ENCODE assay signal across 15 cellular contexts in genomic region chr20:17594443-17594842, GRCh38. TPM values are rescaled to one million over a fixed set of nuclear protein-coding genes. Genes with fewer than 3 reads are reported as not detected.
DNase-seq lines count a peak whose midpoint lies in the region; ATAC-seq, FAIRE-seq and TF ChIP-seq lines count a peak whose summit lies in the region.
"Had no signal": no experiment of that assay in that cellular context is flagged by ENCODE, and none has a peak within 500 bp of the region (broad histone marks: within the 10 kb centered on the region; RNA-seq: fewer than 3 reads in every experiment).

No MANE protein-coding gene starts in this region.

- no peaks in the 10 kb centered on the region for H3K9me3 Mint-ChIP-seq in activated T-helper 17 cell treated with anti-CD3 and anti-CD28 coated beads, Interleukin-2, amount 50 U/mL, for 72 hours
- H3K9me3 Mint-ChIP-seq: activated CD4-positive, alpha-beta T cell treated with anti-CD3 and anti-CD28 coated beads, Interleukin-2, amount 10 ng/mL, durations not matched to agents 7 days and 5 days had no signal

- H3K4me1 ChIP-seq in muscle layer of duodenum (ENCODE audit: control insufficient read depth in 1 of 2, insufficient read depth in 2 of 2, low read length in 2 of 2): peaks cover 4 to 79% of the 10 kb centered on the region in 2 donors

- no peaks in the 10 kb centered on the region for H3K36me3 ChIP-seq in muscle layer of duodenum (ENCODE audit: control insufficient read depth in 1 of 2, insufficient read depth in 2 of 2, low read length in 2 of 2)
- H3K36me3 ChIP-seq: neutrophil had no signal

- H3K27me3 Mint-ChIP-seq in activated T-helper 17 cell treated with anti-CD3 and anti-CD28 coated beads, Interleukin-2, amount 50 U/mL, for 72 hours: no peaks in the 10 kb centered on the region
- H3K27me3 Mint-ChIP-seq: activated CD4-positive, alpha-beta T cell treated with anti-CD3 and anti-CD28 coated beads, Interleukin-2, amount 10 ng/mL, durations not matched to agents 7 days and 5 days; activated naive CD8-positive, alpha-beta T cell treated with anti-CD3 and anti-CD28 coated beads, Interleukin-2, amount 10 ng/mL, durations not matched to agents 7 days and 5 days; CD4-positive, CD25-positive, alpha-beta regulatory T cell had no signal

- no peak overlapping the region for H3K4me3 Mint-ChIP-seq in activated T-helper 17 cell treated with anti-CD3 and anti-CD28 coated beads, Interleukin-2, amount 50 U/mL, for 72 hours
- H3K4me3 Mint-ChIP-seq: activated CD4-positive, alpha-beta T cell treated with anti-CD3 and anti-CD28 coated beads, Interleukin-2, amount 10 ng/mL, durations not matched to agents 7 days and 5 days; activated naive CD8-positive, alpha-beta T cell treated with anti-CD3 and anti-CD28 coated beads, Interleukin-2, amount 10 ng/mL, durations not matched to agents 7 days and 5 days; CD4-positive, CD25-positive, alpha-beta regulatory T cell had no signal

- intact Hi-C loops in sciatic nerve (cut with DNase I): no loop called here

- H3K4me1 Mint-ChIP-seq in activated T-helper 17 cell treated with anti-CD3 and anti-CD28 coated beads, Interleukin-2, amount 50 U/mL, for 72 hours: peaks cover 23% of the 10 kb centered on the region

- peak overlapping the region; percentile 58 for H3K27ac Mint-ChIP-seq in activated T-helper 17 cell treated with anti-CD3 and anti-CD28 coated beads, Interleukin-2, amount 50 U/mL, for 72 hours
- H3K27ac Mint-ChIP-seq: activated CD4-positive, alpha-beta T cell treated with anti-CD3 and anti-CD28 coated beads, Interleukin-2, amount 10 ng/mL, durations not matched to agents 7 days and 5 days; activated naive CD8-positive, alpha-beta T cell treated with anti-CD3 and anti-CD28 coated beads, Interleukin-2, amount 10 ng/mL, durations not matched to agents 7 days and 5 days; CD4-positive, CD25-positive, alpha-beta regulatory T cell had no signal

- FAIRE-seq in urothelium cell line (lab: Jason Lieb, UNC): no peak
- FAIRE-seq: GM18507 had no signal

- TF ChIP-seq CTCF in C4-2B (conservative IDR thresholded peaks at IDR 0.05): no peak

- H3K27ac ChIP-seq in C4-2B (peak overlapping the region; percentile 49; the same call in 1 of the 2 replicates), muscle layer of duodenum (ENCODE audit: low read length) (peak overlapping the region; percentile 19)
- H3K27ac ChIP-seq: neutrophil had no signal

- H3K9me3 ChIP-seq in muscle layer of duodenum (ENCODE audit: control insufficient read depth in 1 of 2, low read length in 2 of 2): no peaks in the 10 kb centered on the region
- H3K9me3 ChIP-seq: neutrophil had no signal

- H3K27me3 ChIP-seq in muscle layer of duodenum (ENCODE audit: low read depth, low read length): no peaks in the 10 kb centered on the region
- H3K27me3 ChIP-seq: neutrophil had no signal

- H3K36me3 Mint-ChIP-seq in activated T-helper 17 cell treated with anti-CD3 and anti-CD28 coated beads, Interleukin-2, amount 50 U/mL, for 72 hours (ENCODE audit: low read depth): peaks cover 6% of the 10 kb centered on the region

- no peak for ATAC-seq in activated T-helper 17 cell treated with anti-CD3 and anti-CD28 coated beads, Interleukin-2, amount 50 U/mL, for 72 hours (replicated peaks)
- ATAC-seq in HG03571 (IDR thresholded peaks at IDR 0.05; ENCODE audit: unreplicated experiment) (no peak), sciatic nerve (no peak)

- peak overlapping the region in 1 of 2 donors; percentile 6 for H3K4me3 ChIP-seq in muscle layer of duodenum (ENCODE audit: low read depth in 1 of 2, low read length in 2 of 2)

- DNase-seq in fibroblast of the conjunctiva (ENCODE audit: low read depth) (peak; percentile 36), urothelium cell line (ENCODE audit: low spot score) (no peak), sciatic nerve (ENCODE audit: low spot score) (no peak)
- DNase-seq in stimulated activated naive CD4-positive, alpha-beta T cell (lab: John Stamatoyannopoulos, UW): no peak
- DNase-seq: activated CD4-positive, alpha-beta T cell treated with anti-CD3 and anti-CD28 coated beads, Interleukin-2, amount 10 ng/mL, durations not matched to agents 7 days and 5 days; activated naive CD8-positive, alpha-beta T cell treated with anti-CD3 and anti-CD28 coated beads, Interleukin-2, amount 10 ng/mL, durations not matched to agents 7 days and 5 days; CD4-positive, CD25-positive, alpha-beta regulatory T cell; NCI-H1436; SHP77 had no signal

RNA-seq across cellular contexts. Expression of gene DSTN, which starts 24.6 kb away (rescaled TPM):
- 10 to 100 TPM; 42.9 to 45.8 TPM for total RNA-seq in activated T-helper 17 cell treated with anti-CD3 and anti-CD28 coated beads, Interleukin-2, amount 50 U/mL, for 72 hours
- 268 TPM for total RNA-seq in sciatic nerve
